In the genomic region with DNA sequence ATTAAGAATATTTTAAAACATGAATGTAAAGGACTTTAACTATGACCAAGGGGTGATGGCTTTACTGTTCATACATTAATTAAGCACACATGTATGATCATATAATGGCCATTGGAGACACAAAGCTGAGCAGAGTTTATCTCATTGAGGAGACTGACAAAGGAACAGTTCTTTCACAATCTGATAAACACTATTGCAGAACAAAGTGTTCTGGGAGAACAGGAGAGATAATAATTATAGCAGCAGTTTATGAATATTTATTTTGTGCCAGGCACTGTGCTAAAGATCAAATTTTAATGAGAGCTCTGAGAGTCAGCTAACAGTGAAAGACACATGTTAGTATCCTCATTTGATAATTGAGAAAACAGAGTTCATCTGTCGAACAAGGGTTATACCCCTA, we compare ENCODE assay signal across 22 cellular contexts.
DNase-seq lines count a peak whose midpoint lies in the region; TF ChIP-seq lines count a peak whose summit lies in the region.
"Had no signal": no experiment of that assay in that cellular context is flagged by ENCODE, and none has a peak within 500 bp of the region (broad histone marks: within the 10 kb centered on the region; RNA-seq: fewer than 3 reads in every experiment).

No MANE protein-coding gene starts in this region.

- no peaks in the 10 kb centered on the region for H3K36me3 ChIP-seq in neuron (ENCODE audit: insufficient read depth, low read length)
- no peaks in the 10 kb centered on the region for H3K36me3 ChIP-seq in endodermal cell (ENCODE audit: control insufficient read depth, insufficient read depth, low read length)
- H3K36me3 ChIP-seq: BE2C; BLaER1 treated with 17β-estradiol and CSF1 and Interleukin-3, amounts not matched to agents 10 nM and 100 nM had no signal

- WGBS in endodermal cell (ENCODE audit: insufficient coverage in 1 of 2, insufficient read length in 1 of 2), 2 experiments = 84 to 100% methylated on average over 1 of the region's 1 CpG

- no peak overlapping the region for H3K27ac Mint-ChIP-seq in endodermal cell
- H3K27ac Mint-ChIP-seq: CD8-positive, alpha-beta T cell; GM23338; H9 had no signal

- H3K9ac ChIP-seq in endodermal cell (ENCODE audit: extremely low read depth, low read length, poor library complexity, severe bottlenecking) = no peak overlapping the region
- H3K9ac ChIP-seq: BLaER1 treated with 17β-estradiol and CSF1 and Interleukin-3, amounts not matched to agents 10 nM and 100 nM had no signal

- no peaks in the 10 kb centered on the region for H3K9me3 ChIP-seq in neuron (ENCODE audit: low read length)
- no peaks in the 10 kb centered on the region for H3K9me3 ChIP-seq in endodermal cell (ENCODE audit: control insufficient read depth, low read length)
- H3K9me3 ChIP-seq: A549; BE2C; BLaER1 treated with 17β-estradiol and CSF1 and Interleukin-3, amounts not matched to agents 10 nM and 100 nM; Caco-2 had no signal

- H3K27me3 Mint-ChIP-seq in endodermal cell (ENCODE audit: insufficient read depth) = peaks cover 2% of the 10 kb centered on the region

- H3K4me1 ChIP-seq in neuron (ENCODE audit: insufficient read depth, low read length) = no peaks in the 10 kb centered on the region
- H3K4me1 ChIP-seq in endodermal cell (ENCODE audit: control insufficient read depth, insufficient read depth, low read length) = no peaks in the 10 kb centered on the region
- H3K4me1 ChIP-seq: A549; BE2C; BLaER1 treated with 17β-estradiol and CSF1 and Interleukin-3, amounts not matched to agents 10 nM and 100 nM; Caco-2 had no signal

- DNase-seq in LNCaP clone FGC (ENCODE audit: low read depth) = peak; percentile 14
- peak; percentile 33 for DNase-seq in amniotic epithelial cell (ENCODE audit: low read depth)
- DNase-seq in endodermal cell = no peak
- DNase-seq in stimulated activated CD4-positive, alpha-beta T cell treated with anti-CD3 and anti-CD28 coated beads, Interleukin-4, amount 100 ng/mL, for 4 hours = no peak
- DNase-seq in GM13976 (ENCODE audit: low spot score) = no peak
- no peak for DNase-seq in SHP77 treated with DMSO at 0.1 percent for 48 hours (lab: John Stamatoyannopoulos, UW)
- DNase-seq: 8988T; ACHN; AML-193; BE2C; Caco-2; CD8-positive, alpha-beta T cell; DMS 273 treated with DMSO at 0.1 percent for 48 hours; DMS79; EL; GDM1; H9 had no signal

- peak overlapping the region; percentile 22 for H2AFZ ChIP-seq in neuron (ENCODE audit: low read depth, low read length)
- H2AFZ ChIP-seq: GM23338 had no signal

- TF ChIP-seq CTCF in LNCaP clone FGC (IDR thresholded peaks at IDR 0.05; ENCODE audit: control insufficient read depth, extremely low read depth, insufficient read depth) (no peak), endodermal cell (conservative IDR thresholded peaks at IDR 0.05) (no peak), GM13976 (IDR thresholded peaks at IDR 0.05; ENCODE audit: borderline replicate concordance, control extremely low read depth, extremely low read depth, insufficient read depth, missing control alignments) (no peak)

- H3K4me3 ChIP-seq in LNCaP clone FGC (ENCODE audit: low read depth, low read length) = no peak overlapping the region
- H3K4me3 ChIP-seq in neuron (ENCODE audit: low read length) = no peak overlapping the region
- H3K4me3 ChIP-seq in endodermal cell (ENCODE audit: low read length) = no peak overlapping the region
- H3K4me3 ChIP-seq: A549; BLaER1 treated with 17β-estradiol and CSF1 and Interleukin-3, amounts not matched to agents 10 nM and 100 nM; GM12878; GM23338 had no signal

- H3K9me3 Mint-ChIP-seq in endodermal cell = no peaks in the 10 kb centered on the region
- H3K9me3 Mint-ChIP-seq: CD8-positive, alpha-beta T cell; GM23338; H9 had no signal

- no peak overlapping the region for H3K4me3 Mint-ChIP-seq in endodermal cell
- H3K4me3 Mint-ChIP-seq: CD8-positive, alpha-beta T cell; GM23338; H9 had no signal

- no peaks in the 10 kb centered on the region for H3K36me3 Mint-ChIP-seq in endodermal cell (ENCODE audit: low read depth)
- H3K36me3 Mint-ChIP-seq: CD8-positive, alpha-beta T cell had no signal

- H3K27me3 ChIP-seq in neuron (ENCODE audit: insufficient read depth, low read length) (no peaks in the 10 kb centered on the region), endodermal cell (ENCODE audit: control insufficient read depth, insufficient read depth, low read length, poor library complexity, severe bottlenecking) (peaks cover 6% of the 10 kb centered on the region)
- H3K27me3 ChIP-seq: BLaER1 treated with 17β-estradiol and CSF1 and Interleukin-3, amounts not matched to agents 10 nM and 100 nM had no signal

- in situ Hi-C loops in GM13976 (cut with MboI; ENCODE audit: low sequenced_read_pairs, unreplicated experiment) = no loop called here

- no peak overlapping the region for H3K27ac ChIP-seq in endodermal cell (ENCODE audit: low read depth, low read length)
- H3K27ac ChIP-seq: A549; BLaER1 treated with 17β-estradiol and CSF1 and Interleukin-3, amounts not matched to agents 10 nM and 100 nM had no signal

- no peaks in the 10 kb centered on the region for H3K4me1 Mint-ChIP-seq in endodermal cell
- H3K4me1 Mint-ChIP-seq: GM23338, H9 had no signal

Comparison
In these comparisons a context has a peak if more than half of its experiments do, and no peak if none do; other contexts are left out.
1. DNase-seq: peak in LNCaP clone FGC (single experiment) and amniotic epithelial cell (single experiment); none in endodermal cell (single experiment), stimulated activated CD4-positive, alpha-beta T cell treated with anti-CD3 and anti-CD28 coated beads, Interleukin-4, amount 100 ng/mL, for 4 hours (0 of 2), GM13976 (single experiment) and SHP77 treated with DMSO at 0.1 percent for 48 hours (single experiment).